29 cellular contexts compared by ENCODE assay signal in genomic region chr7:8064828-8065227, GRCh38.
DNase-seq lines count a peak whose midpoint lies in the region; ATAC-seq, FAIRE-seq and TF ChIP-seq lines count a peak whose summit lies in the region.
"Had no signal": no experiment of that assay in that cellular context is flagged by ENCODE, and none has a peak within 500 bp of the region (broad histone marks: within the 10 kb centered on the region; RNA-seq: fewer than 3 reads in every experiment).

No MANE protein-coding gene starts in this region.

- no peaks in the 10 kb centered on the region for H3K36me3 ChIP-seq in thoracic aorta
- H3K36me3 ChIP-seq in SJCRH30: no peaks in the 10 kb centered on the region
- no peaks in the 10 kb centered on the region for H3K36me3 ChIP-seq in Caco-2 (ENCODE audit: control insufficient read depth, insufficient read depth, low read length)

- TF ChIP-seq CTCF in thoracic aorta (IDR thresholded peaks at IDR 0.05) (no peak), Caco-2 (IDR thresholded peaks at IDR 0.05; ENCODE audit: insufficient read depth in 1 of 2, low read depth in 1 of 2, low read length in 1 of 2, severe bottlenecking in 1 of 2, unreplicated experiment in 1 of 2) (no peak)

- H3K4me3 ChIP-seq in thoracic aorta (peak overlapping the region; percentile 58), SJCRH30 (no peak overlapping the region), Caco-2 (ENCODE audit: low read depth, low read length) (no peak overlapping the region)
- H3K4me3 ChIP-seq: left lung, stomach, transverse colon had no signal

- BruUV-seq in Caco-2 (replicated peaks; lab: Mats Ljungman, UMichigan): no TSS peak

- no peak overlapping the region for H3K4me3 Mint-ChIP-seq in Caco-2 (ENCODE audit: unreplicated experiment)
- H3K4me3 Mint-ChIP-seq: activated naive CD4-positive, alpha-beta T cell treated with anti-CD3 and anti-CD28 coated beads for 36 hours; activated T-helper 1 cell treated with anti-CD3 and anti-CD28 coated beads, Interleukin-12 subunit alpha, Interleukin-12 subunit beta, Interleukin-2, Interleukin-4 antibody, amounts not matched to agents 30 ng/mL and 10 ng/mL and 1 ng/mL, durations not matched to agents 14 hours and 24 hours and 36 hours; CD14-positive monocyte; naive B cell had no signal

- H3K4me1 ChIP-seq in thoracic aorta (ENCODE audit: control insufficient read depth in 1 of 2, low read depth in 2 of 2) (peaks cover 0 to 14% of the 10 kb centered on the region in 2 donors), SJCRH30 (no peaks in the 10 kb centered on the region), Caco-2 (no peaks in the 10 kb centered on the region)
- H3K4me1 ChIP-seq: left lung, transverse colon had no signal

- no peaks in the 10 kb centered on the region for H3K36me3 Mint-ChIP-seq in Caco-2 (ENCODE audit: insufficient read depth, unreplicated experiment)

- intact Hi-C loops in Caco-2 (cut with micrococcal nuclease; ENCODE audit: unreplicated experiment): no loop called here

- POLR2A ChIA-PET in Caco-2 (lab: Charles Lee): no interaction called here

- H3K4me1 Mint-ChIP-seq in Caco-2 (ENCODE audit: low read depth, unreplicated experiment): no peaks in the 10 kb centered on the region
- H3K4me1 Mint-ChIP-seq: CD14-positive monocyte had no signal

- no peaks in the 10 kb centered on the region for H3K9me3 ChIP-seq in thoracic aorta
- H3K9me3 ChIP-seq in SJCRH30 (replicated peaks): no peaks in the 10 kb centered on the region
- H3K9me3 ChIP-seq in Caco-2: no peaks in the 10 kb centered on the region
- H3K9me3 ChIP-seq: left lung, stomach, transverse colon had no signal

- no peaks in the 10 kb centered on the region for H3K9me3 Mint-ChIP-seq in Caco-2 (ENCODE audit: unreplicated experiment)
- H3K9me3 Mint-ChIP-seq: activated naive CD4-positive, alpha-beta T cell treated with anti-CD3 and anti-CD28 coated beads for 36 hours had no signal

- H3K27ac Mint-ChIP-seq in Caco-2 (ENCODE audit: unreplicated experiment): no peak overlapping the region
- H3K27ac Mint-ChIP-seq: activated naive CD4-positive, alpha-beta T cell treated with anti-CD3 and anti-CD28 coated beads for 36 hours; activated T-helper 1 cell treated with anti-CD3 and anti-CD28 coated beads, Interleukin-12 subunit alpha, Interleukin-12 subunit beta, Interleukin-2, Interleukin-4 antibody, amounts not matched to agents 30 ng/mL and 10 ng/mL and 1 ng/mL, durations not matched to agents 14 hours and 24 hours and 36 hours; CD14-positive monocyte had no signal

- H3K27me3 ChIP-seq in thoracic aorta (replicated peaks; ENCODE audit: insufficient read depth) (no peaks in the 10 kb centered on the region), SJCRH30 (no peaks in the 10 kb centered on the region), Caco-2 (replicated peaks; ENCODE audit: control insufficient read depth, insufficient read depth, low read length) (no peaks in the 10 kb centered on the region)
- H3K27me3 ChIP-seq: left lung, stomach, transverse colon had no signal

- DNase-seq in epithelial cell of prostate (ENCODE audit: low read depth, low spot score) (no peak), thoracic aorta (ENCODE audit: low spot score) (no peak), T-helper 9 cell (no peak), SJCRH30 (no peak), Caco-2 (no peak)
- DNase-seq: activated CD4-positive, alpha-beta T cell treated with anti-CD3 and anti-CD28 coated beads, Interleukin-2, amount 50 U/mL, for 4 hours; activated naive CD4-positive, alpha-beta T cell treated with anti-CD3 and anti-CD28 coated beads for 36 hours; amygdala; central memory CD4-positive, alpha-beta T cell; DND-41; hypothalamus; left lung; naive B cell; NCI-H1092 treated with DMSO at 0.1 percent for 48 hours; NCI-H1930; NCI-H524; occipital lobe; PC-3; Right ventricle myocardium superior; small intestine; stimulated activated CD4-positive, alpha-beta T cell treated with anti-CD3 and anti-CD28 coated beads, Interleukin-1b, Interleukin-23, amount 100 ng/mL, for 48 hours; stimulated activated CD8-positive, alpha-beta memory T cell treated with anti-CD3 and anti-CD28 coated beads, Interleukin-4, amount 100 ng/mL, for 48 hours; stomach; SW 1271; transverse colon had no signal

- H3K27ac ChIP-seq in epithelial cell of prostate (peak overlapping the region; percentile 34), thoracic aorta (peak overlapping the region; percentile 70 to 90), SJCRH30 (no peak overlapping the region)
- H3K27ac ChIP-seq: left lung, stomach, transverse colon had no signal

- ATAC-seq in SK-N-SH treated with all-trans-retinoic acid at 6 μM for 48 hours (peak; percentile 70), thoracic aorta (ENCODE audit: insufficient number of reproducible peaks, low FRiP score, low read depth) (no peak)
- ATAC-seq: PC-3 had no signal

- FAIRE-seq in G401.6 (lab: Jason Lieb, UNC): peak; percentile 41
- FAIRE-seq: small intestine had no signal

- H3K27me3 Mint-ChIP-seq in Caco-2 (ENCODE audit: insufficient read depth, unreplicated experiment): no peaks in the 10 kb centered on the region
- H3K27me3 Mint-ChIP-seq: naive B cell had no signal

- CTCF ChIA-PET in Caco-2 (lab: Charles Lee): no interaction called here

TF ChIP-seq in SK-N-SH treated with all-trans-retinoic acid at 6 μM for 48 hours, 23 proteins besides CTCF, POLR2A, EP300 and RAD21 (continues in another document):
- TF ChIP-seq PATZ1 (CRISPR knock-in tag; IDR thresholded peaks at IDR 0.05; ENCODE audit: borderline replicate concordance) (no peak), CSRNP3 (CRISPR knock-in tag; IDR thresholded peaks at IDR 0.05) (no peak), POU6F1 (CRISPR knock-in tag; IDR thresholded peaks at IDR 0.05; ENCODE audit: borderline replicate concordance, low read depth) (no peak), ARNTL (CRISPR knock-in tag; IDR thresholded peaks at IDR 0.05; ENCODE audit: borderline replicate concordance, low read depth) (no peak), ZNF70 (CRISPR knock-in tag; IDR thresholded peaks at IDR 0.05) (no peak), ESRRG (CRISPR knock-in tag; IDR thresholded peaks at IDR 0.05) (no peak), ZC3H10 (CRISPR knock-in tag; IDR thresholded peaks at IDR 0.05) (no peak), CSDC2 (CRISPR knock-in tag; IDR thresholded peaks at IDR 0.05) (no peak), ZFP3 (CRISPR knock-in tag; IDR thresholded peaks at IDR 0.05) (no peak), ZNF8 (CRISPR knock-in tag; IDR thresholded peaks at IDR 0.05) (no peak), SNAI2 (CRISPR knock-in tag; IDR thresholded peaks at IDR 0.05) (no peak), GLIS3 (CRISPR knock-in tag; IDR thresholded peaks at IDR 0.05) (no peak), CREB5 (CRISPR knock-in tag; IDR thresholded peaks at IDR 0.05; ENCODE audit: low read depth) (no peak), ISL1 (CRISPR knock-in tag; IDR thresholded peaks at IDR 0.05) (no peak; the same call in 1 of the 2 replicates)
